ENCODE assay signal across 15 cellular contexts in the genomic region with DNA sequence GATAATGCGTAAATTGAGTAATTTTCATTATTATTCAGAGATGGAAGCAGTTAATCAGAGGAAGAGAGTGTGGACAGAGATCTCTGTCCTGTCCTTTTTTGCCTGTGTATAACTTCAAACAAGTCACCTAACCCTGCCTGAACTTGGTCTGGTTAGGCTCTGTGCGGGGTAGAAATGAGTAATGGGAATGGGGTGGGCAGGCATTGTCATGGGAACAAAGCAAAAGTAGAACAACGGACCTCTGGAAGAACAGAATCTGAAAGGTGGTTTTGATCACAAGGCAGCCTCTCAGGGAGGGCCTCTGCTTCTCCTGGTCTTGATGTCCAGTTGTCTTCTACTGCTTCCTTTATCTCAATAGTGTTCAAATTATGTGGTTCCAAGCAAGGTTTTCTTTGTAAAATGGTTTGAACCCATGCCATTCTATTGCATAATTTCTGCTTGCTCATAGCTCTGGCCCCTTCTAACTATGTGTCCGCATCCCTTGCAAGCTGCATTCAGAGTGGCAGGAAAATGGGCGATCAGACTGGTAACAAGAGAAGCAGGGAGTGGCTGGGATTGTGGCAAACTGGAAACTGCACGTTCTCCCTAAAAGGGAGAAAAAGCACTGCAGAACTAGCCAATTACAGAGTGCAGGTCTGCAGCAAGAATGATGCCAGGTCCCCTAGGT.
DNase-seq lines count a peak whose midpoint lies in the region; ATAC-seq and TF ChIP-seq lines count a peak whose summit lies in the region.
"Had no signal": no experiment of that assay in that cellular context is flagged by ENCODE, and none has a peak within 500 bp of the region (broad histone marks: within the 10 kb centered on the region; RNA-seq: fewer than 3 reads in every experiment).

No MANE protein-coding gene starts in this region.

- ATAC-seq in GM18511 (IDR thresholded peaks at IDR 0.05; ENCODE audit: unreplicated experiment): no peak
- ATAC-seq: T-cell had no signal

- no peaks in the 10 kb centered on the region for H4K20me1 ChIP-seq in GM23248 (ENCODE audit: insufficient read depth)

- in situ Hi-C loops in GM23248 (cut with MboI): no loop called here

- DNase-seq in GM23248: peak; percentile 84
- DNase-seq in NCI-H69 (lab: John Stamatoyannopoulos, UW): peak; percentile 21
- DNase-seq in dorsolateral prefrontal cortex: no peak
- peak; percentile 71 for DNase-seq in skeletal muscle cell (ENCODE audit: low read depth)
- no peak for DNase-seq in hippocampal formation (lab: John Stamatoyannopoulos, UW)
- no peak for DNase-seq in stimulated activated CD4-positive, alpha-beta T cell treated with anti-CD3 and anti-CD28 coated beads, Interleukin-4, amount 100 ng/mL, for 4 hours
- DNase-seq in mucosa of gallbladder (ENCODE audit: low spot score): no peak
- DNase-seq: activated CD4-positive, alpha-beta T cell treated with anti-CD3 and anti-CD28 coated beads, Interleukin-2, amount 50 U/mL, for 1 hour; activated gamma-delta T cell; cerebellar nuclear complex; left cardiac atrium; NCI-H2029; T-cell; tibial artery had no signal

- no peaks in the 10 kb centered on the region for H3K27me3 ChIP-seq in GM23248 (replicated peaks; ENCODE audit: insufficient read depth)
- H3K27me3 ChIP-seq in dorsolateral prefrontal cortex: peaks cover 0 to 10% (median 0%) of the 10 kb centered on the region in 45 donors

- 46 to 61% methylated on average over 6 of the region's 6 CpGs for WGBS in GM23248 (ENCODE audit: low coverage in 1 of 2, low lambda C conversion rate in 2 of 2, missing lambda C conversion rate in 2 of 2), 2 experiments

- H3K9me3 ChIP-seq in GM23248 (ENCODE audit: low read depth): no peaks in the 10 kb centered on the region
- H3K9me3 ChIP-seq: tibial artery had no signal

- H3K9me2 ChIP-seq in GM23248 (ENCODE audit: insufficient read depth): no peaks in the 10 kb centered on the region

- H2AFZ ChIP-seq in GM23248: peak overlapping the region; percentile 6; the same call in 1 of the 2 replicates

- peaks cover 7% of the 10 kb centered on the region for H3K4me1 ChIP-seq in GM23248 (ENCODE audit: insufficient read depth)

- no peaks in the 10 kb centered on the region for H3K36me3 ChIP-seq in GM23248 (ENCODE audit: low read depth)
- H3K36me3 ChIP-seq: tibial artery had no signal

- peaks cover 2% of the 10 kb centered on the region; the same call in 1 of the 2 replicates for H3K79me2 ChIP-seq in GM23248 (ENCODE audit: insufficient read depth)

- peak overlapping the region; percentile 15 for H3K4me2 ChIP-seq in GM23248 (ENCODE audit: unreplicated experiment)

- H3K4me3 ChIP-seq in GM23248: no peak overlapping the region
- H3K4me3 ChIP-seq in dorsolateral prefrontal cortex: peak overlapping the region in 2 of 59 donors; percentile 6 to 21
- no peak overlapping the region for H3K4me3 ChIP-seq in skeletal muscle cell (ENCODE audit: low read depth, low read length)
- H3K4me3 ChIP-seq: tibial artery had no signal

- no peak for TF ChIP-seq CTCF in dorsolateral prefrontal cortex (IDR thresholded peaks at IDR 0.05 in 54 of 56, conservative IDR thresholded peaks at IDR 0.05 in 2 of 56; ENCODE audit: low read depth in 1 of 56, partially characterized antibody in 56 of 56)

- peaks cover 19% of the 10 kb centered on the region; the same call in 1 of the 2 replicates for H3F3A ChIP-seq in GM23248 (ENCODE audit: insufficient read depth)

- H3K9ac ChIP-seq in GM23248: peak overlapping the region; percentile 7; the same call in 1 of the 2 replicates

- H3K27ac ChIP-seq in GM23248 (peak overlapping the region; percentile 71), dorsolateral prefrontal cortex (peak overlapping the region in 44 of 59 donors; percentile 1 to 83 (median 54))
- H3K27ac ChIP-seq: tibial artery had no signal

- intact Hi-C loops in dorsolateral prefrontal cortex (cut with DNase I): loop anchor here in 1 of 2 donors (10.0 kb wide), 1 partner anchor 77 kb away; a partner anchor contains a TSS

Comparison
In these comparisons a context has a peak if more than half of its experiments do, and no peak if none do; other contexts are left out.
1. DNase-seq: peak in GM23248 (single experiment), NCI-H69 (single experiment) and skeletal muscle cell (single experiment); none in dorsolateral prefrontal cortex (0 of 10), hippocampal formation (0 of 2), stimulated activated CD4-positive, alpha-beta T cell treated with anti-CD3 and anti-CD28 coated beads, Interleukin-4, amount 100 ng/mL, for 4 hours (0 of 2) and mucosa of gallbladder (single experiment).